24 cellular contexts compared by ENCODE assay signal in genomic region chr13:106989866-106990265, GRCh38.
"Had no signal": no experiment of that assay in that cellular context is flagged by ENCODE, and none has a peak within 500 bp of the region (broad histone marks: within the 10 kb centered on the region; RNA-seq: fewer than 3 reads in every experiment).

No MANE protein-coding gene starts in this region.

- H3K27me3 ChIP-seq: esophagus squamous epithelium, gastroesophageal sphincter, hepatocyte, suprapubic skin, tibial artery, upper lobe of right lung had no signal

- H3K4me2 ChIP-seq: hepatocyte had no signal

- H3K79me2 ChIP-seq: hepatocyte, parathyroid adenoma had no signal

- DNase-seq: activated B cell treated with CpG ODN at 0.5 μM for 24 hours; activated CD4-positive, alpha-beta T cell treated with anti-CD3 and anti-CD28 coated beads, Interleukin-2, amount 50 U/mL, for 1 hour; activated CD8-positive, alpha-beta T cell treated with anti-CD3 and anti-CD28 coated beads for 36 hours; activated T-cell treated with anti-CD3 and anti-CD28 coated beads, Interleukin-2, amount 50 U/mL, for 48 hours; anterior cingulate cortex; endodermal cell; esophagus squamous epithelium; islet precursor cell; left cardiac atrium; mammary epithelial cell; naive B cell; nucleus accumbens; psoas muscle; stimulated activated CD4-positive, alpha-beta T cell treated with anti-CD3 and anti-CD28 coated beads, Interleukin-15, amount 100 ng/mL, for 24 hours; stimulated activated CD4-positive, alpha-beta T cell treated with anti-CD3 and anti-CD28 coated beads, Interleukin-2, amount 100 ng/mL, for 24 hours; stimulated activated naive B cell treated with anti-CD40 and anti-IgM and Interleukin-4, amounts not matched to agents 10 μg/mL and 1 μg/mL and 100 μg/mL, for 72 hours; tibial artery; upper lobe of right lung had no signal

- H3K27ac ChIP-seq: epithelial cell of prostate, esophagus squamous epithelium, gastroesophageal sphincter, hepatocyte, parathyroid adenoma, psoas muscle, suprapubic skin, tibial artery, upper lobe of right lung had no signal

- H3K9ac ChIP-seq: parathyroid adenoma had no signal

- H3K4me3 ChIP-seq: esophagus squamous epithelium, gastroesophageal sphincter, hepatocyte, psoas muscle, suprapubic skin, tibial artery, upper lobe of right lung had no signal

- H3K4me1 ChIP-seq: parathyroid adenoma, psoas muscle, tibial artery had no signal

- H3K9me3 ChIP-seq: esophagus squamous epithelium, gastroesophageal sphincter, psoas muscle, suprapubic skin, tibial artery, upper lobe of right lung had no signal

- H2AFZ ChIP-seq: hepatocyte, parathyroid adenoma had no signal

- ATAC-seq: activated CD8-positive, alpha-beta T cell treated with anti-CD3 and anti-CD28 coated beads for 36 hours; activated naive CD4-positive, alpha-beta T cell treated with anti-CD3 and anti-CD28 coated beads, Interleukin-2, amount 50 U/mL, for 72 hours; gastroesophageal sphincter; left cardiac atrium; psoas muscle; stimulated activated naive B cell treated with anti-CD40 and anti-IgM and Interleukin-4, amounts not matched to agents 10 μg/mL and 1 μg/mL and 100 μg/mL, for 72 hours; upper lobe of right lung had no signal

- H3K36me3 ChIP-seq: esophagus squamous epithelium, gastroesophageal sphincter, suprapubic skin, tibial artery, upper lobe of right lung had no signal
